26 cellular contexts compared by ENCODE assay signal in genomic region chr5:106600803-106601202, GRCh38.
A peak's percentile ranks its signal among the peaks of the same experiment; 100 is the strongest.
DNase-seq lines count a peak whose midpoint lies in the region; ATAC-seq, FAIRE-seq and TF ChIP-seq lines count a peak whose summit lies in the region.
"Had no signal": no experiment of that assay in that cellular context is flagged by ENCODE, and none has a peak within 500 bp of the region (broad histone marks: within the 10 kb centered on the region; RNA-seq: fewer than 3 reads in every experiment).

No MANE protein-coding gene starts in this region.

- H3K4me3 Mint-ChIP-seq in GM23338 = no peak overlapping the region
- H3K4me3 Mint-ChIP-seq: CD8-positive, alpha-beta T cell had no signal

- TF ChIP-seq CTCF in H1 (IDR thresholded peaks at IDR 0.05; ENCODE audit: control extremely low read depth in 1 of 3, insufficient read depth in 1 of 3, low read depth in 1 of 3, low read length in 3 of 3) (no peak), transverse colon (IDR thresholded peaks at IDR 0.05) (no peak), GM23338 (conservative IDR thresholded peaks at IDR 0.05; ENCODE audit: low read depth in 2 of 2) (no peak), PC-3 (conservative IDR thresholded peaks at IDR 0.05; ENCODE audit: low read depth, low read length) (no peak)

- H3K14ac ChIP-seq in H1 (ENCODE audit: insufficient read length) = no peak overlapping the region

- CTCF ChIA-PET in H1 (lab: Charles Lee; ENCODE audit: partially characterized antibody) (interaction anchor here (0.6 to 1.1 kb wide), 2 partner anchors 17 to 146 kb away, joined by 3 read pairs; no protein-coding TSS in a partner anchor), PC-3 (lab: Charles Lee) (no interaction called here)

- H2BK15ac ChIP-seq in H1 (ENCODE audit: low read length) = no peak overlapping the region

- H2AK5ac ChIP-seq in H1 (ENCODE audit: low read depth, low read length) = no peak overlapping the region

- no peaks in the 10 kb centered on the region for H3K79me2 ChIP-seq in H1 (ENCODE audit: control insufficient read depth in 1 of 2, insufficient read depth in 2 of 2, low read length in 2 of 2)
- H3K79me2 ChIP-seq in GM23338 (replicated peaks; ENCODE audit: insufficient read depth) = no peaks in the 10 kb centered on the region
- H3K79me2 ChIP-seq in PC-3 (ENCODE audit: low read length) = no peaks in the 10 kb centered on the region

- DNase-seq in MV-4-11 (lab: John Stamatoyannopoulos, UW) (peak; percentile 24), H1 (ENCODE audit: low read depth in 1 of 2, low spot score in 2 of 2) (no peak), transverse colon (no peak), GM23338 (ENCODE audit: low spot score) (no peak), PC-3 (no peak)
- no peak for DNase-seq in activated naive CD4-positive, alpha-beta T cell treated with anti-CD3 and anti-CD28 coated beads, Interleukin-2, amount 50 U/mL, for 16 hours
- DNase-seq: CD8-positive, alpha-beta T cell; DMS 273 treated with DMSO at 0.1 percent for 48 hours; DMS79; EL; GDM1; GOT3; NCI-H2029; NCI-H446; NCI-H524 treated with DMSO at 0.1 percent for 48 hours; NCI-H82; Peyer's patch; SHP77 treated with DMSO at 0.1 percent for 48 hours had no signal

- H3K27me3 ChIP-seq in H1 (replicated peaks in 1 of 4; ENCODE audit: control insufficient read depth in 3 of 4, extremely low read depth in 1 of 4, insufficient read depth in 3 of 4, low read length in 3 of 4) (no peaks in the 10 kb centered on the region), transverse colon (no peaks in the 10 kb centered on the region), GM23338 (ENCODE audit: insufficient read depth) (no peaks in the 10 kb centered on the region), PC-3 (ENCODE audit: low read length) (no peaks in the 10 kb centered on the region)
- H3K27me3 ChIP-seq: Peyer's patch had no signal

- 0 out of 2 replicates have a peak overlapping the region, but pooled peaks have one; percentile 19 for H2AFZ ChIP-seq in H1 (ENCODE audit: low read length)
- no peak overlapping the region for H2AFZ ChIP-seq in GM23338
- H2AFZ ChIP-seq in PC-3 (ENCODE audit: low read length) = no peak overlapping the region

- H4K8ac ChIP-seq in H1 (ENCODE audit: extremely low read depth, insufficient read depth, low read length) = no peak overlapping the region

- no peaks in the 10 kb centered on the region for H3K23me2 ChIP-seq in H1 (ENCODE audit: low read depth, low read length)

- BruUV-seq in PC-3 (replicated peaks; lab: Mats Ljungman, UMichigan) = no TSS peak

- no peaks in the 10 kb centered on the region for H3K36me3 Mint-ChIP-seq in GM23338 (ENCODE audit: low read depth)
- H3K36me3 Mint-ChIP-seq: CD8-positive, alpha-beta T cell had no signal

- no peak overlapping the region for H2BK20ac ChIP-seq in H1 (ENCODE audit: low read length)

- no peaks in the 10 kb centered on the region for H3F3A ChIP-seq in GM23338 (replicated peaks; ENCODE audit: low read depth)
- H3F3A ChIP-seq in PC-3 (ENCODE audit: low read length, unreplicated experiment) = no peaks in the 10 kb centered on the region

- no peak for FAIRE-seq in H1 (lab: Jason Lieb, UNC)
- FAIRE-seq: A549, GM12892, HTR-8/SVneo, K562 had no signal

- intact Hi-C loops in transverse colon (cut with DNase I; ENCODE audit: low total_unique reads) = no loop called here
- intact Hi-C loops in PC-3 (cut with micrococcal nuclease) = no loop called here

- no peak overlapping the region for H3K56ac ChIP-seq in H1 (replicated peaks; ENCODE audit: insufficient read length, low read depth, low read length)

- TF ChIP-seq EP300 in H1 (IDR thresholded peaks at IDR 0.05; ENCODE audit: borderline replicate concordance in 1 of 2, low read depth in 2 of 2, low read length in 2 of 2) = no peak
- no peak for TF ChIP-seq EP300 in transverse colon (IDR thresholded peaks at IDR 0.05; ENCODE audit: low read depth)

- H3K36me3 ChIP-seq in H1 (ENCODE audit: control insufficient read depth in 2 of 4, insufficient read depth in 4 of 4, low read length in 3 of 4) = no peaks in the 10 kb centered on the region
- H3K36me3 ChIP-seq in transverse colon = no peaks in the 10 kb centered on the region
- H3K36me3 ChIP-seq in GM23338 (ENCODE audit: insufficient read depth) = no peaks in the 10 kb centered on the region
- no peaks in the 10 kb centered on the region for H3K36me3 ChIP-seq in PC-3 (ENCODE audit: low read depth, low read length)
- H3K36me3 ChIP-seq: Peyer's patch had no signal

- no peak for TF ChIP-seq POLR2A in H1 (IDR thresholded peaks at IDR 0.05; ENCODE audit: control extremely low read depth in 1 of 2, low read depth in 2 of 2, low read length in 2 of 2)
- no peak for TF ChIP-seq POLR2A in transverse colon (IDR thresholded peaks at IDR 0.05)

- H4K91ac ChIP-seq in H1 (replicated peaks; ENCODE audit: insufficient read length, low read length) = no peak overlapping the region

- WGBS in H1 (ENCODE audit: extremely low coverage in 1 of 2, insufficient coverage in 1 of 2, insufficient read length in 1 of 2, insufficient replicate concordance in 2 of 2, low coverage in 1 of 2, low lambda C conversion rate in 2 of 2, missing lambda C conversion rate in 1 of 2), 2 experiments = 71% methylated on average over 1 of the region's 1 CpG; no CpG with 5 or more reads in 1 of the 2 experiments
- WGBS in transverse colon (ENCODE audit: low coverage in 1 of 2), 2 donors = 58 to 75% methylated on average over 1 of the region's 1 CpG

- H3K27ac ChIP-seq in H1 (ENCODE audit: low read depth, low read length) = no peak overlapping the region
- H3K27ac ChIP-seq in transverse colon = no peak overlapping the region
- no peak overlapping the region for H3K27ac ChIP-seq in GM23338 (ENCODE audit: low read depth)
- H3K27ac ChIP-seq in PC-3 (ENCODE audit: low read length) = no peak overlapping the region
- H3K27ac ChIP-seq: A549, C4-2B, Peyer's patch had no signal

- H3K4ac ChIP-seq in H1 (replicated peaks; ENCODE audit: insufficient read length, low read depth, low read length) = no peak overlapping the region

- H3K9me3 ChIP-seq in H1 (ENCODE audit: insufficient read depth in 2 of 2, low read depth in 1 of 2, low read length in 1 of 2) (no peaks in the 10 kb centered on the region), transverse colon (no peaks in the 10 kb centered on the region), PC-3 (ENCODE audit: low read length) (no peaks in the 10 kb centered on the region)
- H3K9me3 ChIP-seq: A549, Caco-2, Peyer's patch had no signal

- H3K4me1 Mint-ChIP-seq in GM23338 = peaks cover 5% of the 10 kb centered on the region

- H2BK120ac ChIP-seq in H1 (replicated peaks; ENCODE audit: low read depth, low read length) = no peak overlapping the region

- no peak overlapping the region for H2BK12ac ChIP-seq in H1 (ENCODE audit: low read depth, low read length)

- H4K5ac ChIP-seq in H1 (ENCODE audit: insufficient read length, low read depth, low read length) = no peak overlapping the region

- no peak overlapping the region for H3K4me2 ChIP-seq in H1 (ENCODE audit: insufficient read depth in 1 of 2, low read depth in 2 of 2, low read length in 2 of 2)
- no peak overlapping the region for H3K4me2 ChIP-seq in GM23338
- no peak overlapping the region for H3K4me2 ChIP-seq in PC-3 (ENCODE audit: low read length)
- H3K4me2 ChIP-seq: A549 had no signal

- in situ Hi-C loops in transverse colon (cut with MboI; ENCODE audit: low pct_ligation_motif_present in 1 of 4, low pct_unique_long_range_greater_than_20kb in 1 of 4, low sequenced_read_pairs in 3 of 4) = no loop called here

- H3K18ac ChIP-seq in H1 (ENCODE audit: extremely low read depth, low read length) = no peak overlapping the region

- H3K9ac ChIP-seq in H1 (replicated peaks in 1 of 4; ENCODE audit: extremely low read depth in 1 of 4, low read depth in 3 of 4, low read length in 3 of 4) (no peak overlapping the region), PC-3 (ENCODE audit: low read length) (no peak overlapping the region)

- H3K4me1 ChIP-seq in H1 (replicated peaks in 1 of 4; ENCODE audit: control insufficient read depth in 3 of 4, insufficient read depth in 4 of 4, low read length in 3 of 4) (no peaks in the 10 kb centered on the region), transverse colon (no peaks in the 10 kb centered on the region), GM23338 (ENCODE audit: insufficient read depth) (no peaks in the 10 kb centered on the region), PC-3 (ENCODE audit: insufficient read depth, low read length) (no peaks in the 10 kb centered on the region)
- H3K4me1 ChIP-seq: A549, Caco-2, Peyer's patch had no signal

- no peak overlapping the region for H2BK5ac ChIP-seq in H1 (ENCODE audit: low read depth, low read length)

- peak; percentile 32 for ATAC-seq in GM18868 (IDR thresholded peaks at IDR 0.05; ENCODE audit: unreplicated experiment)
- ATAC-seq in GM23338 = no peak
- no peak for ATAC-seq in PC-3
- ATAC-seq: A549; CD8-positive, alpha-beta T cell; HCT116; K562 had no signal

- no peaks in the 10 kb centered on the region for H3K27me3 Mint-ChIP-seq in GM23338 (ENCODE audit: insufficient read depth, low read depth, poor library complexity)

- no peaks in the 10 kb centered on the region for H3K79me1 ChIP-seq in H1 (ENCODE audit: low read depth, low read length)

- no peak for TF ChIP-seq RAD21 in H1 (IDR thresholded peaks at IDR 0.05 in 1 of 2, conservative IDR thresholded peaks at IDR 0.05 in 1 of 2; ENCODE audit: low read depth in 2 of 2, low read length in 2 of 2)

- POLR2A ChIA-PET in H1 (lab: Charles Lee; ENCODE audit: partially characterized antibody) = no interaction called here
- POLR2A ChIA-PET in PC-3 (lab: Charles Lee; ENCODE audit: unreplicated experiment) = no interaction called here

- H3K9me3 Mint-ChIP-seq in GM23338 = no peaks in the 10 kb centered on the region

- H3K4me3 ChIP-seq in H1 (ENCODE audit: extremely low read depth in 1 of 4, insufficient read depth in 2 of 4, low read depth in 3 of 4, low read length in 4 of 4) (no peak overlapping the region), transverse colon (no peak overlapping the region), GM23338 (no peak overlapping the region), PC-3 (ENCODE audit: low read length) (no peak overlapping the region)
- H3K4me3 ChIP-seq: A549, K562, Peyer's patch had no signal

- no peak overlapping the region for H3K27ac Mint-ChIP-seq in GM23338
- H3K27ac Mint-ChIP-seq: CD8-positive, alpha-beta T cell had no signal

- no peaks in the 10 kb centered on the region for H3K9me2 ChIP-seq in GM23338 (ENCODE audit: insufficient read depth)
- no peaks in the 10 kb centered on the region for H3K9me2 ChIP-seq in PC-3 (replicated peaks; ENCODE audit: low read length)

- no peak overlapping the region for H3K23ac ChIP-seq in H1 (ENCODE audit: insufficient read length)

- no peaks in the 10 kb centered on the region for H4K20me1 ChIP-seq in H1 (replicated peaks in 1 of 2; ENCODE audit: control insufficient read depth in 1 of 2, insufficient read depth in 2 of 2, low read length in 2 of 2)
- H4K20me1 ChIP-seq in GM23338 (replicated peaks; ENCODE audit: insufficient read depth) = no peaks in the 10 kb centered on the region
- no peaks in the 10 kb centered on the region for H4K20me1 ChIP-seq in PC-3 (ENCODE audit: low read length)

TF ChIP-seq in H1, 55 proteins besides CTCF, POLR2A, EP300 and RAD21 (continues in another document):
- no peak for TF ChIP-seq SIN3A (conservative IDR thresholded peaks at IDR 0.05 in 1 of 2, IDR thresholded peaks at IDR 0.05 in 1 of 2; ENCODE audit: low read depth in 1 of 2, low read length in 2 of 2)

TF ChIP-seq in GM23338, 12 proteins besides CTCF, POLR2A, EP300 and RAD21 (continues in another document):
- no peak for TF ChIP-seq EZH2phosphoT487 (IDR thresholded peaks at IDR 0.05; ENCODE audit: unreplicated experiment)
